ENCODE assay signal across 20 cellular contexts in genomic region chr2:101728865-101729264, GRCh38. TPM values are rescaled to one million over a fixed set of nuclear protein-coding genes. Genes with fewer than 3 reads are reported as not detected.
DNase-seq lines count a peak whose midpoint lies in the region; ATAC-seq and TF ChIP-seq lines count a peak whose summit lies in the region.
"Had no signal": no experiment of that assay in that cellular context is flagged by ENCODE, and none has a peak within 500 bp of the region (broad histone marks: within the 10 kb centered on the region; RNA-seq: fewer than 3 reads in every experiment).

No MANE protein-coding gene starts in this region.

- POLR2A ChIA-PET in CD8-positive, alpha-beta T cell (lab: Charles Lee), result interaction anchor here (1.0 to 2.8 kb wide), 5 partner anchors 11 to 40 kb away, joined by 3 to 17 read pairs (median 4); no protein-coding TSS in a partner anchor

- no peak overlapping the region for H2BK120ac ChIP-seq in trophoblast cell (ENCODE audit: insufficient read depth, low read length, poor library complexity)

- intact Hi-C loops in CD8-positive, alpha-beta T cell (cut with DNase I, micrococcal nuclease), result loop anchor here in 1 of 2 experiments (10.0 kb wide), 2 partner anchors 74 to 384 kb away; no protein-coding TSS in a partner anchor

- H4K12ac ChIP-seq in trophoblast cell (ENCODE audit: low read depth, low read length), result no peak overlapping the region

- H3K79me2 ChIP-seq in trophoblast cell (ENCODE audit: control insufficient read depth, insufficient read depth, low read length, poor library complexity) (peaks cover 27% of the 10 kb centered on the region), hepatocyte (peaks cover 100% of the 10 kb centered on the region)

- H2BK12ac ChIP-seq in trophoblast cell (ENCODE audit: low read length), result no peak overlapping the region

- H3K36me3 ChIP-seq in CD8-positive, alpha-beta T cell (ENCODE audit: insufficient read depth, low read length), result no peaks in the 10 kb centered on the region
- peaks cover 2 to 5% of the 10 kb centered on the region in 2 experiments for H3K36me3 ChIP-seq in trophoblast cell (ENCODE audit: control insufficient read depth in 1 of 2, insufficient read depth in 2 of 2, low read length in 2 of 2)
- H3K36me3 ChIP-seq in hepatocyte (replicated peaks; ENCODE audit: insufficient read depth, low read depth), result no peaks in the 10 kb centered on the region
- H3K36me3 ChIP-seq: ascending aorta, esophagus muscularis mucosa, gastroesophageal sphincter, Peyer's patch, SJCRH30 had no signal

- no peaks in the 10 kb centered on the region for H3K79me1 ChIP-seq in trophoblast cell (ENCODE audit: low read length)

- no peak for ATAC-seq in activated T-cell treated with anti-CD3 and anti-CD28 coated beads, Interleukin-2, amount 50 U/mL, for 72 hours (replicated peaks in 1 of 2)
- no peak for ATAC-seq in CD8-positive, alpha-beta T cell
- ATAC-seq in activated naive CD8-positive, alpha-beta T cell treated with anti-CD3 and anti-CD28 coated beads, Interleukin-2, amount 50 U/mL, for 24 hours, result no peak
- ATAC-seq: gastroesophageal sphincter; natural killer cell treated with Interleukin-12 subunit alpha and Interleukin-12 subunit beta and Interleukin-15 and Interleukin-18, amount 100 ng/mL, for 72 hours; sciatic nerve had no signal

- no peak overlapping the region for H2BK5ac ChIP-seq in trophoblast cell (ENCODE audit: low read depth, low read length, poor library complexity)

- H4K91ac ChIP-seq in trophoblast cell (ENCODE audit: low read depth, low read length), result no peak overlapping the region

- no peaks in the 10 kb centered on the region for H3K27me3 Mint-ChIP-seq in activated T-cell treated with anti-CD3 and anti-CD28 coated beads, Interleukin-2, amount 50 U/mL, for 72 hours (ENCODE audit: low read depth)
- no peaks in the 10 kb centered on the region for H3K27me3 Mint-ChIP-seq in CD8-positive, alpha-beta T cell (ENCODE audit: low read depth)
- H3K27me3 Mint-ChIP-seq in activated naive CD8-positive, alpha-beta T cell treated with anti-CD3 and anti-CD28 coated beads, Interleukin-2, amount 50 U/mL, for 24 hours, result no peaks in the 10 kb centered on the region
- H3K27me3 Mint-ChIP-seq: natural killer cell treated with Interleukin-12 subunit alpha and Interleukin-12 subunit beta and Interleukin-15 and Interleukin-18, amount 100 ng/mL, for 72 hours had no signal

- peak overlapping the region; percentile 12 for H3K4ac ChIP-seq in trophoblast cell (ENCODE audit: low read depth, low read length)

- peaks cover 93% of the 10 kb centered on the region for H3K4me1 Mint-ChIP-seq in activated T-cell treated with anti-CD3 and anti-CD28 coated beads, Interleukin-2, amount 50 U/mL, for 72 hours (ENCODE audit: low read depth)
- H3K4me1 Mint-ChIP-seq in CD8-positive, alpha-beta T cell (ENCODE audit: low read depth), result peaks cover 85% of the 10 kb centered on the region
- H3K4me1 Mint-ChIP-seq in activated naive CD8-positive, alpha-beta T cell treated with anti-CD3 and anti-CD28 coated beads, Interleukin-2, amount 50 U/mL, for 24 hours, result peaks cover 92% of the 10 kb centered on the region

- H4K20me1 ChIP-seq in hepatocyte (ENCODE audit: insufficient read depth, poor library complexity, severe bottlenecking), result peaks cover 93% of the 10 kb centered on the region

- H3K9ac ChIP-seq in trophoblast cell (ENCODE audit: low read length), result no peak overlapping the region

- H3K4me3 Mint-ChIP-seq in activated T-cell treated with anti-CD3 and anti-CD28 coated beads, Interleukin-2, amount 50 U/mL, for 72 hours, result peak overlapping the region; percentile 34 to 80
- H3K4me3 Mint-ChIP-seq in CD8-positive, alpha-beta T cell, result no peak overlapping the region
- H3K4me3 Mint-ChIP-seq in activated naive CD8-positive, alpha-beta T cell treated with anti-CD3 and anti-CD28 coated beads, Interleukin-2, amount 50 U/mL, for 24 hours, result no peak overlapping the region
- H3K4me3 Mint-ChIP-seq: natural killer cell treated with Interleukin-12 subunit alpha and Interleukin-12 subunit beta and Interleukin-15 and Interleukin-18, amount 100 ng/mL, for 72 hours had no signal

- H2AFZ ChIP-seq in trophoblast cell (ENCODE audit: insufficient read depth, low read length, poor library complexity), result no peak overlapping the region
- no peak overlapping the region for H2AFZ ChIP-seq in hepatocyte

- no peak overlapping the region for H4K8ac ChIP-seq in trophoblast cell (ENCODE audit: low read depth, low read length)

- no peak overlapping the region for H3K4me3 ChIP-seq in CD8-positive, alpha-beta T cell (ENCODE audit: low read depth, low read length)
- H3K4me3 ChIP-seq in trophoblast cell (ENCODE audit: low read depth, low read length) (no peak overlapping the region), foreskin fibroblast (ENCODE audit: low read depth in 1 of 2, low read length in 2 of 2) (no peak overlapping the region), hepatocyte (no peak overlapping the region)
- H3K4me3 ChIP-seq: ascending aorta, esophagus muscularis mucosa, gastroesophageal sphincter, Peyer's patch, SJCRH30 had no signal

- WGBS in trophoblast cell (ENCODE audit: extremely low coverage, insufficient coverage, insufficient read length), result no CpG with 5 or more reads among the region's 1 CpG
- WGBS in hepatocyte (ENCODE audit: low lambda C conversion rate, missing lambda C conversion rate), result 89% methylated on average over 1 of the region's 1 CpG

- H3K4me2 ChIP-seq in trophoblast cell (ENCODE audit: low read length), result no peak overlapping the region
- H3K4me2 ChIP-seq in hepatocyte, result no peak overlapping the region

- H3K36me3 Mint-ChIP-seq in activated T-cell treated with anti-CD3 and anti-CD28 coated beads, Interleukin-2, amount 50 U/mL, for 72 hours (ENCODE audit: insufficient read depth in 2 of 2), result no peaks in the 10 kb centered on the region
- peaks cover 3% of the 10 kb centered on the region for H3K36me3 Mint-ChIP-seq in CD8-positive, alpha-beta T cell
- peaks cover 2% of the 10 kb centered on the region for H3K36me3 Mint-ChIP-seq in activated naive CD8-positive, alpha-beta T cell treated with anti-CD3 and anti-CD28 coated beads, Interleukin-2, amount 50 U/mL, for 24 hours (ENCODE audit: low read depth)
- H3K36me3 Mint-ChIP-seq: natural killer cell treated with Interleukin-12 subunit alpha and Interleukin-12 subunit beta and Interleukin-15 and Interleukin-18, amount 100 ng/mL, for 72 hours had no signal

- no peak for TF ChIP-seq CTCF in CD8-positive, alpha-beta T cell (IDR thresholded peaks at IDR 0.05)
- no peak for TF ChIP-seq CTCF in foreskin fibroblast (IDR thresholded peaks at IDR 0.05; ENCODE audit: low read depth, low read length)
- TF ChIP-seq CTCF in hepatocyte (IDR thresholded peaks at IDR 0.05; ENCODE audit: poor library complexity), result no peak

- no peaks in the 10 kb centered on the region for H3K9me2 ChIP-seq in hepatocyte (replicated peaks; ENCODE audit: insufficient read depth)

- no peaks in the 10 kb centered on the region for H3K27me3 ChIP-seq in CD8-positive, alpha-beta T cell (ENCODE audit: insufficient read depth, low read length)
- H3K27me3 ChIP-seq in trophoblast cell (ENCODE audit: insufficient read depth, low read length) (no peaks in the 10 kb centered on the region), hepatocyte (no peaks in the 10 kb centered on the region)
- H3K27me3 ChIP-seq: ascending aorta, esophagus muscularis mucosa, gastroesophageal sphincter, Peyer's patch, SJCRH30 had no signal

- H3K9me3 ChIP-seq in CD8-positive, alpha-beta T cell (ENCODE audit: low read length), result no peaks in the 10 kb centered on the region
- H3K9me3 ChIP-seq in trophoblast cell (ENCODE audit: insufficient read depth, low read depth, low read length) (peaks cover 2% of the 10 kb centered on the region), hepatocyte (ENCODE audit: low read depth) (no peaks in the 10 kb centered on the region)
- H3K9me3 ChIP-seq: ascending aorta, esophagus muscularis mucosa, gastroesophageal sphincter, Peyer's patch, SJCRH30 had no signal

- H3K18ac ChIP-seq in trophoblast cell (ENCODE audit: low read length), result no peak overlapping the region

- CTCF ChIA-PET in CD8-positive, alpha-beta T cell (lab: Charles Lee), result interaction anchor here (1.4 to 2.3 kb wide), 6 partner anchors 9 to 311 kb away, joined by 3 to 9 read pairs (median 6); no protein-coding TSS in a partner anchor

- H3K27ac Mint-ChIP-seq in activated T-cell treated with anti-CD3 and anti-CD28 coated beads, Interleukin-2, amount 50 U/mL, for 72 hours, result peak overlapping the region; percentile 20
- H3K27ac Mint-ChIP-seq in CD8-positive, alpha-beta T cell, result peak overlapping the region; percentile 88
- peak overlapping the region; percentile 40 for H3K27ac Mint-ChIP-seq in activated naive CD8-positive, alpha-beta T cell treated with anti-CD3 and anti-CD28 coated beads, Interleukin-2, amount 50 U/mL, for 24 hours

- no peak overlapping the region for H3K14ac ChIP-seq in trophoblast cell (ENCODE audit: low read length)

- H2AK5ac ChIP-seq in trophoblast cell (ENCODE audit: low read length), result no peak overlapping the region

- H3K27ac ChIP-seq in CD8-positive, alpha-beta T cell (ENCODE audit: low read depth, low read length), result no peak overlapping the region
- H3K27ac ChIP-seq in trophoblast cell (ENCODE audit: low read depth, low read length), result no peak overlapping the region
- no peak overlapping the region for H3K27ac ChIP-seq in hepatocyte
- H3K27ac ChIP-seq: ascending aorta, esophagus muscularis mucosa, gastroesophageal sphincter, Peyer's patch, SJCRH30 had no signal

- no peaks in the 10 kb centered on the region for H3K9me3 Mint-ChIP-seq in activated T-cell treated with anti-CD3 and anti-CD28 coated beads, Interleukin-2, amount 50 U/mL, for 72 hours
- no peaks in the 10 kb centered on the region for H3K9me3 Mint-ChIP-seq in CD8-positive, alpha-beta T cell
- H3K9me3 Mint-ChIP-seq in activated naive CD8-positive, alpha-beta T cell treated with anti-CD3 and anti-CD28 coated beads, Interleukin-2, amount 50 U/mL, for 24 hours, result no peaks in the 10 kb centered on the region
- H3K9me3 Mint-ChIP-seq: natural killer cell treated with Interleukin-12 subunit alpha and Interleukin-12 subunit beta and Interleukin-15 and Interleukin-18, amount 100 ng/mL, for 72 hours had no signal

- DNase-seq in activated T-cell treated with anti-CD3 and anti-CD28 coated beads, Interleukin-2, amount 50 U/mL, for 72 hours, result no peak
- DNase-seq in activated T-cell treated with anti-CD3 and anti-CD28 coated beads, Interleukin-2, amount 50 U/mL, for 48 hours, result no peak
- no peak for DNase-seq in CD8-positive, alpha-beta T cell
- no peak for DNase-seq in activated naive CD8-positive, alpha-beta T cell treated with anti-CD3 and anti-CD28 coated beads, Interleukin-2, amount 50 U/mL, for 24 hours
- DNase-seq in trophoblast cell (no peak), foreskin fibroblast (no peak), hepatocyte (ENCODE audit: low spot score) (no peak)
- DNase-seq: activated effector memory CD4-positive, alpha-beta T cell treated with Interleukin-2 at 50 U/mL for 16 hours; effector CD8-positive, alpha-beta T cell; KG1; NCI-H1930; NCI-H226; Peyer's patch; SJCRH30; stimulated activated CD4-positive, alpha-beta T cell treated with anti-CD3 and anti-CD28 coated beads, Interleukin-15, amount 100 ng/mL, for 24 hours had no signal

- peaks cover 83% of the 10 kb centered on the region for H3K4me1 ChIP-seq in CD8-positive, alpha-beta T cell (ENCODE audit: insufficient read depth, low read length)
- peaks cover 8 to 16% of the 10 kb centered on the region in 2 experiments for H3K4me1 ChIP-seq in trophoblast cell (ENCODE audit: control insufficient read depth in 1 of 2, insufficient read depth in 2 of 2, low read length in 2 of 2)
- peaks cover 10% of the 10 kb centered on the region for H3K4me1 ChIP-seq in hepatocyte (ENCODE audit: insufficient read depth)

- H3K23ac ChIP-seq in trophoblast cell (ENCODE audit: low read length), result no peak overlapping the region

RNA-seq across cellular contexts. Expression of gene MAP4K4, which starts 31.4 kb away (rescaled TPM):
- total RNA-seq in activated T-cell treated with anti-CD3 and anti-CD28 coated beads, Interleukin-2, amount 50 U/mL, for 72 hours, result 10 to 100 TPM; 72.1 to 85.1 TPM
- total RNA-seq in CD8-positive, alpha-beta T cell, result 10 to 100 TPM; 72.4 TPM
- 168 and 169 TPM in 2 replicates for polyA plus RNA-seq in trophoblast cell (2013)
- 75.5 and 84.4 TPM in 2 replicates for total RNA-seq in hepatocyte
- polyA plus RNA-seq in hepatocyte, result 59.1 and 60.6 TPM in 2 replicates

Comparison
In these comparisons a context has a peak if more than half of its experiments do, and no peak if none do; other contexts are left out.
1. H3K27ac Mint-ChIP-seq: peak in every context shown above with its lines; median percentile 88 in CD8-positive, alpha-beta T cell; 40 in activated naive CD8-positive, alpha-beta T cell treated with anti-CD3 and anti-CD28 coated beads, Interleukin-2, amount 50 U/mL, for 24 hours; 20 in activated T-cell treated with anti-CD3 and anti-CD28 coated beads, Interleukin-2, amount 50 U/mL, for 72 hours.
2. H3K4me3 Mint-ChIP-seq: peak in activated T-cell treated with anti-CD3 and anti-CD28 coated beads, Interleukin-2, amount 50 U/mL, for 72 hours (2 of 2); none in CD8-positive, alpha-beta T cell (single experiment) and activated naive CD8-positive, alpha-beta T cell treated with anti-CD3 and anti-CD28 coated beads, Interleukin-2, amount 50 U/mL, for 24 hours (single experiment).